Comparison of ENCODE assay signal across 9 cellular contexts in genomic region chr12:65741662-65742480, GRCh38.
A peak's percentile ranks its signal among the peaks of the same experiment; 100 is the strongest.
DNase-seq lines count a peak whose midpoint lies in the region; ATAC-seq and TF ChIP-seq lines count a peak whose summit lies in the region.
"Had no signal": no experiment of that assay in that cellular context is flagged by ENCODE, and none has a peak within 500 bp of the region (broad histone marks: within the 10 kb centered on the region; RNA-seq: fewer than 3 reads in every experiment).

No MANE protein-coding gene starts in this region.

- H3K27me3 Mint-ChIP-seq in naive thymus-derived CD4-positive, alpha-beta T cell: peaks cover 19 to 38% (median 25%) of the 10 kb centered on the region in 5 donors

- no peaks in the 10 kb centered on the region for H3K27me3 ChIP-seq in naive thymus-derived CD4-positive, alpha-beta T cell (ENCODE audit: control insufficient read depth in 2 of 2, insufficient read depth in 2 of 2, low read length in 2 of 2)
- no peaks in the 10 kb centered on the region for H3K27me3 ChIP-seq in vagina

- H3K4me1 Mint-ChIP-seq in naive thymus-derived CD4-positive, alpha-beta T cell: peaks cover 10 to 20% (median 14%) of the 10 kb centered on the region in 7 donors

- peak overlapping the region; percentile 74 to 92 (median 86) for H3K4me3 Mint-ChIP-seq in naive thymus-derived CD4-positive, alpha-beta T cell

- no peak overlapping the region for H3K27ac ChIP-seq in naive thymus-derived CD4-positive, alpha-beta T cell (ENCODE audit: low read depth, low read length)
- peak overlapping the region; percentile 1 for H3K27ac ChIP-seq in vagina

- H3K4me3 ChIP-seq in fibroblast of mammary gland (ENCODE audit: control insufficient read depth, low read depth, low read length) (peak overlapping the region; percentile 69), vagina (peak overlapping the region; percentile 53 to 66)
- H3K4me3 ChIP-seq in naive thymus-derived CD4-positive, alpha-beta T cell (ENCODE audit: low read length): peak overlapping the region; percentile 33

- peaks cover 0 to 3% (median 0%) of the 10 kb centered on the region in 5 donors for H3K36me3 Mint-ChIP-seq in naive thymus-derived CD4-positive, alpha-beta T cell
- H3K36me3 Mint-ChIP-seq: IgD-negative memory B cell had no signal

- intact Hi-C loops in naive thymus-derived CD4-positive, alpha-beta T cell (cut with micrococcal nuclease): loop anchor here in 1 of 2 donors (5.0 kb wide), 2 partner anchors 425 to 570 kb away; partner anchors contain the start of gene TMBIM4
- intact Hi-C loops in vagina (cut with DNase I): no loop called here

- DNase-seq in EH (ENCODE audit: low read depth): peak; percentile 65
- DNase-seq in activated CD8-positive, alpha-beta memory T cell treated with anti-CD3 and anti-CD28 coated beads, Interleukin-2, amount 50 U/mL, for 4 hours: peak; percentile 22
- DNase-seq in fibroblast of mammary gland (ENCODE audit: low read depth): peak; percentile 49
- DNase-seq in naive thymus-derived CD4-positive, alpha-beta T cell: peak in 7 of 9 donors; percentile 2 to 32 (median 19)
- no peak for DNase-seq in vagina (ENCODE audit: extremely low spot score in 2 of 2)
- DNase-seq in NCI-H2029 (lab: John Stamatoyannopoulos, UW): no peak

- no peaks in the 10 kb centered on the region for H3K4me1 ChIP-seq in naive thymus-derived CD4-positive, alpha-beta T cell (ENCODE audit: control insufficient read depth in 2 of 2, insufficient read depth in 2 of 2, low read length in 2 of 2)
- H3K4me1 ChIP-seq in vagina: peaks cover 20% of the 10 kb centered on the region

- TF ChIP-seq CTCF in fibroblast of mammary gland (conservative IDR thresholded peaks at IDR 0.05; ENCODE audit: control insufficient read depth, insufficient read depth, low read depth, low read length) (no peak), vagina (IDR thresholded peaks at IDR 0.05) (no peak)

- H3K9me3 ChIP-seq in naive thymus-derived CD4-positive, alpha-beta T cell (ENCODE audit: control insufficient read depth in 2 of 3, low read length in 3 of 3): no peaks in the 10 kb centered on the region
- H3K9me3 ChIP-seq in vagina: no peaks in the 10 kb centered on the region

- H3K36me3 ChIP-seq in naive thymus-derived CD4-positive, alpha-beta T cell (ENCODE audit: control insufficient read depth in 2 of 3, insufficient read depth in 3 of 3, low read length in 3 of 3): no peaks in the 10 kb centered on the region
- H3K36me3 ChIP-seq in vagina: no peaks in the 10 kb centered on the region

- TF ChIP-seq POLR2A in vagina (IDR thresholded peaks at IDR 0.05): no peak

- CTCF ChIA-PET in naive thymus-derived CD4-positive, alpha-beta T cell (lab: Charles Lee): no interaction called here

- ATAC-seq in HG03175 (IDR thresholded peaks at IDR 0.05; ENCODE audit: unreplicated experiment): peak; percentile 19
- peak; percentile 37 for ATAC-seq in naive thymus-derived CD4-positive, alpha-beta T cell
- ATAC-seq in HG03045 (IDR thresholded peaks at IDR 0.05; ENCODE audit: unreplicated experiment): no peak

- peak overlapping the region in 1 of 9 donors; percentile 18 for H3K27ac Mint-ChIP-seq in naive thymus-derived CD4-positive, alpha-beta T cell
- H3K27ac Mint-ChIP-seq: IgD-negative memory B cell had no signal

- POLR2A ChIA-PET in naive thymus-derived CD4-positive, alpha-beta T cell (lab: Charles Lee): no interaction called here

- H3K9me3 Mint-ChIP-seq in naive thymus-derived CD4-positive, alpha-beta T cell: peaks cover 0 to 8% (median 0%) of the 10 kb centered on the region in 11 donors

Comparison
In these comparisons a context has a peak if more than half of its experiments do, and no peak if none do; other contexts are left out.
1. DNase-seq: peak in EH (single experiment), activated CD8-positive, alpha-beta memory T cell treated with anti-CD3 and anti-CD28 coated beads, Interleukin-2, amount 50 U/mL, for 4 hours (single experiment), fibroblast of mammary gland (single experiment) and naive thymus-derived CD4-positive, alpha-beta T cell (7 of 9); none in vagina (0 of 2) and NCI-H2029 (single experiment).
2. Peak in every context shown above with its lines, with median percentiles within 50 percentile points of each other: H3K4me3 ChIP-seq.